ENCODE assay signal across 8 cellular contexts in the genomic region with DNA sequence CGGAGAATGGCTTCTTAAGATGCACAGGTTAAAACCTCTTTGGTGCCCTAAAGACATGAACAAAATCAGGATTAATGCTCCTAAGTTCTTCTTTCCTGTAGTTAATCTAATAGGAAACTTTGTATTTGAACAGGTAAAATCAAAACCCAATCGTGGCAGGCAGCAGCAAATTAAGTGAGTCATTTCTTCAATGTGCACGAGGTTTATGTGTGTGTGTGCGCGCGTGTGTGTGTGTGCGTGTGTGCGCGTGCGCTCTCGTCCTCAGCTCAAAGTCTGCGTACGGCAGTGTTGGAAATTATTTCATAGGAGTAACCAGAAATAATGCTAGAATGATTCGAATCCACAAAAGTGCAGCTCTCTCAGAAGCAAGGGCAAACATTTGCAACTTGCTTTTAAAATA. TPM values are rescaled to one million over a fixed set of nuclear protein-coding genes. Genes with fewer than 3 reads are reported as not detected.
A peak's percentile ranks its signal among the peaks of the same experiment; 100 is the strongest.
DNase-seq lines count a peak whose midpoint lies in the region; ATAC-seq and TF ChIP-seq lines count a peak whose summit lies in the region.

No MANE protein-coding gene starts in this region.

- H3K9me3 ChIP-seq in CD8-positive, alpha-beta T cell (ENCODE audit: low read length) = no peaks in the 10 kb centered on the region
- H3K9me3 ChIP-seq in MM.1S (replicated peaks; ENCODE audit: insufficient read depth, low read length) = no peaks in the 10 kb centered on the region

- DNase-seq in CD8-positive, alpha-beta T cell = no peak
- DNase-seq in MM.1S (no peak), C1 segment of cervical spinal cord (lab: John Stamatoyannopoulos, UW) (no peak), amniotic stem cell (lab: John Stamatoyannopoulos, UW) (no peak), SKM-1 (lab: John Stamatoyannopoulos, UW; ENCODE audit: unreplicated experiment) (no peak)
- DNase-seq in central memory CD8-positive, alpha-beta T cell (ENCODE audit: low spot score in 2 of 2) = no peak

- intact Hi-C loops in CD8-positive, alpha-beta T cell (cut with DNase I, micrococcal nuclease) = no loop called here

- no peaks in the 10 kb centered on the region for H3K9me3 Mint-ChIP-seq in CD8-positive, alpha-beta T cell
- H3K9me3 Mint-ChIP-seq in central memory CD8-positive, alpha-beta T cell = no peaks in the 10 kb centered on the region
- no peaks in the 10 kb centered on the region for H3K9me3 Mint-ChIP-seq in nephron

- TF ChIP-seq CTCF in CD8-positive, alpha-beta T cell (IDR thresholded peaks at IDR 0.05) = no peak
- TF ChIP-seq CTCF in MM.1S (IDR thresholded peaks at IDR 0.05; ENCODE audit: low read length) = no peak
- TF ChIP-seq CTCF in nephron (IDR thresholded peaks at IDR 0.05; ENCODE audit: unreplicated experiment in 3 of 3) = no peak

- ATAC-seq in CD8-positive, alpha-beta T cell = no peak
- ATAC-seq in central memory CD8-positive, alpha-beta T cell (replicated peaks; ENCODE audit: extremely low read depth, poor library complexity, severe bottlenecking) = no peak
- no peak for ATAC-seq in GM21515 (IDR thresholded peaks at IDR 0.05; ENCODE audit: unreplicated experiment)

- no peaks in the 10 kb centered on the region for H3F3A ChIP-seq in MM.1S (ENCODE audit: insufficient read depth, low read length)

- no peak overlapping the region for H3K4me3 ChIP-seq in CD8-positive, alpha-beta T cell (ENCODE audit: low read depth, low read length)
- peak overlapping the region; percentile 51; the same call in 1 of the 2 replicates for H3K4me3 ChIP-seq in MM.1S (ENCODE audit: low read length)

- H3K4me1 Mint-ChIP-seq in CD8-positive, alpha-beta T cell (ENCODE audit: low read depth) = peaks cover 23% of the 10 kb centered on the region
- H3K4me1 Mint-ChIP-seq in central memory CD8-positive, alpha-beta T cell = peaks cover 17% of the 10 kb centered on the region
- peaks cover 18% of the 10 kb centered on the region for H3K4me1 Mint-ChIP-seq in nephron

- H3K27me3 ChIP-seq in CD8-positive, alpha-beta T cell (ENCODE audit: insufficient read depth, low read length) = peaks cover 3% of the 10 kb centered on the region
- 0 out of 2 replicates have a peak, but pooled peaks cover 5% of the 10 kb centered on the region for H3K27me3 ChIP-seq in MM.1S (replicated peaks; ENCODE audit: insufficient read depth, low read length)

- peaks cover 32% of the 10 kb centered on the region for H3K27me3 Mint-ChIP-seq in CD8-positive, alpha-beta T cell (ENCODE audit: low read depth)
- peaks cover 62% of the 10 kb centered on the region for H3K27me3 Mint-ChIP-seq in central memory CD8-positive, alpha-beta T cell
- peaks cover 94% of the 10 kb centered on the region for H3K27me3 Mint-ChIP-seq in nephron (ENCODE audit: low read depth)

- H3K4me2 ChIP-seq in MM.1S (ENCODE audit: low read depth, low read length) = peak overlapping the region; percentile 66; the same call in 1 of the 2 replicates

- CTCF ChIA-PET in CD8-positive, alpha-beta T cell (lab: Charles Lee) = no interaction called here

- no peak overlapping the region for H2AFZ ChIP-seq in MM.1S (ENCODE audit: low read length)

- H3K4me1 ChIP-seq in CD8-positive, alpha-beta T cell (ENCODE audit: insufficient read depth, low read length) = peaks cover 14% of the 10 kb centered on the region
- no peaks in the 10 kb centered on the region for H3K4me1 ChIP-seq in MM.1S (ENCODE audit: low read length)

- no peak overlapping the region for H3K27ac Mint-ChIP-seq in CD8-positive, alpha-beta T cell
- H3K27ac Mint-ChIP-seq in central memory CD8-positive, alpha-beta T cell (ENCODE audit: low read depth) = no peak overlapping the region
- no peak overlapping the region for H3K27ac Mint-ChIP-seq in nephron

- no peaks in the 10 kb centered on the region for H3K36me3 ChIP-seq in CD8-positive, alpha-beta T cell (ENCODE audit: insufficient read depth, low read length)
- no peaks in the 10 kb centered on the region for H3K36me3 ChIP-seq in MM.1S (replicated peaks; ENCODE audit: insufficient read depth, low read length)

- H3K36me3 Mint-ChIP-seq in CD8-positive, alpha-beta T cell = no peaks in the 10 kb centered on the region
- peaks cover 3% of the 10 kb centered on the region for H3K36me3 Mint-ChIP-seq in central memory CD8-positive, alpha-beta T cell (ENCODE audit: insufficient read depth)
- H3K36me3 Mint-ChIP-seq in nephron (ENCODE audit: low read depth) = peaks cover 3% of the 10 kb centered on the region

- peak overlapping the region; percentile 76 for H3K4me3 Mint-ChIP-seq in CD8-positive, alpha-beta T cell
- peak overlapping the region; percentile 47 for H3K4me3 Mint-ChIP-seq in central memory CD8-positive, alpha-beta T cell
- peak overlapping the region; percentile 76 to 82 (median 78) for H3K4me3 Mint-ChIP-seq in nephron

- H4K20me1 ChIP-seq in MM.1S (ENCODE audit: insufficient read depth, low read length) = no peaks in the 10 kb centered on the region

- H3K27ac ChIP-seq in CD8-positive, alpha-beta T cell (ENCODE audit: low read depth, low read length) = no peak overlapping the region
- no peak overlapping the region for H3K27ac ChIP-seq in MM.1S (ENCODE audit: low read length)

- POLR2A ChIA-PET in CD8-positive, alpha-beta T cell (lab: Charles Lee) = no interaction called here

- no peaks in the 10 kb centered on the region for H3K9me2 ChIP-seq in MM.1S (replicated peaks; ENCODE audit: insufficient read depth, low read length)

- H3K9ac ChIP-seq in MM.1S (ENCODE audit: low read length) = no peak overlapping the region

- H3K79me2 ChIP-seq in MM.1S (ENCODE audit: low read length) = no peaks in the 10 kb centered on the region

RNA-seq across cellular contexts. Expression of a gene that starts 0.9 kb away (rescaled TPM):
- total RNA-seq in CD8-positive, alpha-beta T cell = not detected
